Comparison of ENCODE assay signal across 28 cellular contexts in the genomic region with DNA sequence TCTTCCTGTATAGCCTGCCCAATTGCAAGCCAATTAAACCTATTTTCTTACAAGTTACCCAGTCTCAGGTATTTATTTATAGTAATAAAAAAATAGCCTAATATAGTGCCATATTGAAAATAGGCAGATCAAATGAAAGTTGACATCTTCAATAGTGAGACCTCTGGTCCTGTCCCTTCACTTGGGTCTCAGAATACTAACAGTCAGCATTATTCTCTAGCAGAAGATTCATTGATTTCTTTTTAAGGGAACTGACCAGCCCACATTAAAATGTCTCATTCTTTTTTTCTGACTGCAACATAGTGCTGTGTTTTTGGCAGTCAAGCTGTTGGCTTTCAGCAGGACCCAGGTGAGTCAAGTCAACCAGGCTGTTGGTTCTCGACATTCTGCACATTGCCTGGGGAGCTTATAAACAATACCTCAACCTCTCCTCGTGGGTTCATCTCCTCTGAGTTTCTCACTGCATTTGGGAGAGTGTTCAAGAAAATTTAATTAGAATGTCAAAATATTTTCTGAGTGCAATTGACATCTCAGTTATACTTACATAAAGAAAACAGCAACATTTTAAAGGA.
DNase-seq lines count a peak whose midpoint lies in the region; ATAC-seq, FAIRE-seq and TF ChIP-seq lines count a peak whose summit lies in the region.
"Had no signal": no experiment of that assay in that cellular context is flagged by ENCODE, and none has a peak within 500 bp of the region (broad histone marks: within the 10 kb centered on the region; RNA-seq: fewer than 3 reads in every experiment).

No MANE protein-coding gene starts in this region.

- no peak for FAIRE-seq in HepG2 (lab: Jason Lieb, UNC)
- FAIRE-seq in K562 (lab: Jason Lieb, UNC) = no peak
- FAIRE-seq: G401.6, GM12891, GM19239 had no signal

- 0% methylated on average over 2 of the region's 2 CpGs for WGBS in HepG2 (ENCODE audit: low lambda C conversion rate)
- WGBS in right lobe of liver (ENCODE audit: insufficient coverage, low coverage, low lambda C conversion rate, missing lambda C conversion rate) = 58% methylated on average over 2 of the region's 2 CpGs
- no CpG with 5 or more reads among the region's 2 CpGs for WGBS in H9 (ENCODE audit: extremely low coverage, insufficient read length, low lambda C conversion rate)
- WGBS in K562 (ENCODE audit: insufficient coverage, low coverage, missing lambda C conversion rate) = 0% methylated on average over 2 of the region's 2 CpGs
- WGBS in esophagus muscularis mucosa = 44% methylated on average over 2 of the region's 2 CpGs

- H3K4me3 Mint-ChIP-seq in H9 = no peak overlapping the region
- H3K4me3 Mint-ChIP-seq: CD14-positive monocyte; CD4-positive, alpha-beta memory T cell; CD4-positive, CD25-positive, alpha-beta regulatory T cell; CD8-positive, alpha-beta memory T cell had no signal

- H3K4me1 Mint-ChIP-seq in H9 = no peaks in the 10 kb centered on the region
- H3K4me1 Mint-ChIP-seq: CD14-positive monocyte; CD4-positive, alpha-beta memory T cell; CD4-positive, CD25-positive, alpha-beta regulatory T cell; CD8-positive, alpha-beta memory T cell had no signal

- no peak overlapping the region for H4K8ac ChIP-seq in H9 (replicated peaks; ENCODE audit: insufficient read length, low read depth, low read length)

- no peak for TF ChIP-seq CTCF in HepG2 (CRISPR knock-in tag; IDR thresholded peaks at IDR 0.05)
- TF ChIP-seq CTCF in right lobe of liver (IDR thresholded peaks at IDR 0.05) = no peak
- no peak for TF ChIP-seq CTCF in H9 (conservative IDR thresholded peaks at IDR 0.05)
- no peak for TF ChIP-seq CTCF in K562 (IDR thresholded peaks at IDR 0.05 in 2 of 3, conservative IDR thresholded peaks at IDR 0.05 in 1 of 3; ENCODE audit: insufficient read depth in 2 of 3, low read depth in 1 of 3, low read length in 3 of 3)
- no peak for TF ChIP-seq CTCF in esophagus muscularis mucosa (IDR thresholded peaks at IDR 0.05)
- TF ChIP-seq CTCF in right atrium auricular region (IDR thresholded peaks at IDR 0.05) = no peak

- BruUV-seq in HepG2 (replicated peaks; lab: Mats Ljungman, UMichigan) (no TSS peak), K562 (replicated peaks; lab: Mats Ljungman, UMichigan) (no TSS peak)

- TF ChIP-seq RAD21 in HepG2 (CRISPR knock-in tag; IDR thresholded peaks at IDR 0.05) = no peak
- TF ChIP-seq RAD21 in K562 (CRISPR knock-in tag; conservative IDR thresholded peaks at IDR 0.05 in 1 of 2, IDR thresholded peaks at IDR 0.05 in 1 of 2) = no peak

- no peak overlapping the region for H4K91ac ChIP-seq in H9 (ENCODE audit: insufficient read length, low read depth, low read length)

- TF ChIP-seq EP300 in HepG2 (IDR thresholded peaks at IDR 0.05; ENCODE audit: low read depth in 2 of 2, low read length in 2 of 2) (no peak), HepG2 (CRISPR knock-in tag; IDR thresholded peaks at IDR 0.05; ENCODE audit: borderline replicate concordance) (no peak), K562 (IDR thresholded peaks at IDR 0.05; ENCODE audit: low read length) (no peak), esophagus muscularis mucosa (IDR thresholded peaks at IDR 0.05) (no peak)

- H3K56ac ChIP-seq in H9 (ENCODE audit: insufficient read length, low read depth, low read length) = no peak overlapping the region

- no peaks in the 10 kb centered on the region for H3K27me3 Mint-ChIP-seq in H9 (ENCODE audit: low read depth)
- H3K27me3 Mint-ChIP-seq: CD4-positive, alpha-beta memory T cell; CD4-positive, CD25-positive, alpha-beta regulatory T cell had no signal

- no peaks in the 10 kb centered on the region for H3K36me3 Mint-ChIP-seq in H9 (ENCODE audit: insufficient read depth in 1 of 3, low read depth in 3 of 3)
- H3K36me3 Mint-ChIP-seq: CD14-positive monocyte; CD4-positive, alpha-beta memory T cell; CD4-positive, CD25-positive, alpha-beta regulatory T cell had no signal

- intact Hi-C loops in HepG2 (cut with micrococcal nuclease; ENCODE audit: unreplicated experiment) = no loop called here
- intact Hi-C loops in right lobe of liver (cut with DNase I) = no loop called here
- intact Hi-C loops in K562 (cut with micrococcal nuclease) = no loop called here
- intact Hi-C loops in esophagus muscularis mucosa (cut with DNase I) = no loop called here

- no peak overlapping the region for H2BK15ac ChIP-seq in H9 (ENCODE audit: low read depth, low read length)

- H2AK5ac ChIP-seq in H9 (ENCODE audit: insufficient read length, low read length) = no peak overlapping the region

- H3K79me1 ChIP-seq in H9 (ENCODE audit: insufficient read depth, low read depth, low read length, poor library complexity, severe bottlenecking) = no peaks in the 10 kb centered on the region

- no peak overlapping the region for H3K27ac Mint-ChIP-seq in H9
- H3K27ac Mint-ChIP-seq: CD14-positive monocyte; CD4-positive, alpha-beta memory T cell; CD4-positive, CD25-positive, alpha-beta regulatory T cell had no signal

- DNase-seq in HepG2 (ENCODE audit: low spot score) = no peak
- no peak for DNase-seq in right lobe of liver
- DNase-seq in H9 = no peak
- DNase-seq in K562 (ENCODE audit: extremely low read depth in 1 of 4, low spot score in 3 of 4) = no peak
- peak; percentile 50 for DNase-seq in esophagus muscularis mucosa (ENCODE audit: extremely low spot score)
- no peak for DNase-seq in right atrium auricular region (ENCODE audit: low spot score)
- DNase-seq in mucosa of gallbladder (ENCODE audit: low spot score) = no peak
- no peak for DNase-seq in NCI-H1694 treated with DMSO at 0.1 percent for 48 hours (lab: John Stamatoyannopoulos, UW)
- DNase-seq: ACHN; BE2C; C1 segment of cervical spinal cord; CD4-positive, alpha-beta memory T cell; CD4-positive, CD25-positive, alpha-beta regulatory T cell; CD8-positive, alpha-beta memory T cell; COR-L47; DMS 273 treated with DMSO at 0.1 percent for 48 hours; DMS153; DMS53; DMS79; DND-41; EL; GF-D8 had no signal

- no peak overlapping the region for H3K9ac ChIP-seq in HepG2 (ENCODE audit: insufficient read depth, low read depth, low read length)
- no peak overlapping the region for H3K9ac ChIP-seq in H9 (ENCODE audit: extremely low read depth, insufficient read length, low read length)
- no peak overlapping the region for H3K9ac ChIP-seq in K562 (ENCODE audit: insufficient read depth in 1 of 2, low read depth in 2 of 2, low read length in 2 of 2)
- H3K9ac ChIP-seq: BLaER1 had no signal

- H3K23ac ChIP-seq in H9 (ENCODE audit: insufficient read length, low read depth, low read length) = no peak overlapping the region

- no peak overlapping the region for H2BK12ac ChIP-seq in H9 (ENCODE audit: insufficient read length, low read depth, low read length)

- H3K4me2 ChIP-seq in HepG2 (ENCODE audit: low read depth, low read length) (no peak overlapping the region), H9 (ENCODE audit: insufficient read depth, insufficient read length, low read length) (no peak overlapping the region), K562 (ENCODE audit: insufficient read depth, low read length) (no peak overlapping the region)
- H3K4me2 ChIP-seq: BLaER1 had no signal

- no peak overlapping the region for H2BK5ac ChIP-seq in H9 (ENCODE audit: insufficient read length, low read length)

- in situ Hi-C loops in HepG2 (cut with HindIII; ENCODE audit: extremely low pct_ligation_motif_present, low pct_unique_long_range_greater_than_20kb) (no loop called here), K562 (cut with MboI) (no loop called here)

- ATAC-seq in HepG2 = no peak
- ATAC-seq in right lobe of liver = no peak
- no peak for ATAC-seq in K562

- H2BK20ac ChIP-seq in H9 (ENCODE audit: low read depth, low read length, poor library complexity, severe bottlenecking) = peak overlapping the region; percentile 1

- no peak overlapping the region for H2BK120ac ChIP-seq in H9 (ENCODE audit: low read depth, low read length, poor library complexity, severe bottlenecking)

- H4K20me1 ChIP-seq in HepG2 (ENCODE audit: insufficient read depth, low read length) = no peaks in the 10 kb centered on the region
- no peaks in the 10 kb centered on the region for H4K20me1 ChIP-seq in H9 (ENCODE audit: control insufficient read depth, insufficient read depth, insufficient read length)
- no peaks in the 10 kb centered on the region for H4K20me1 ChIP-seq in K562 (replicated peaks; ENCODE audit: control insufficient read depth, insufficient read depth, low read length)
- H4K20me1 ChIP-seq: BLaER1 had no signal

- H2AFZ ChIP-seq in HepG2 (ENCODE audit: low read length) (no peak overlapping the region), H9 (ENCODE audit: low read length) (no peak overlapping the region), K562 (ENCODE audit: low read depth, low read length) (no peak overlapping the region)

- H3K9me1 ChIP-seq in K562 (ENCODE audit: control insufficient read depth, insufficient read depth, low read length) = no peaks in the 10 kb centered on the region

- H3K4me1 ChIP-seq in HepG2 (ENCODE audit: insufficient read depth, low read length) = no peaks in the 10 kb centered on the region
- H3K4me1 ChIP-seq in right lobe of liver = no peaks in the 10 kb centered on the region
- H3K4me1 ChIP-seq in H9 (ENCODE audit: insufficient read depth, low read length) = no peaks in the 10 kb centered on the region
- H3K4me1 ChIP-seq in K562 (replicated peaks in 1 of 2; ENCODE audit: control insufficient read depth in 2 of 2, insufficient read depth in 2 of 2, low read length in 2 of 2) = no peaks in the 10 kb centered on the region
- H3K4me1 ChIP-seq in esophagus muscularis mucosa = no peaks in the 10 kb centered on the region
- H3K4me1 ChIP-seq in right atrium auricular region = no peaks in the 10 kb centered on the region
- H3K4me1 ChIP-seq: BE2C had no signal

- H3K27ac ChIP-seq in HepG2 (ENCODE audit: extremely low read length, insufficient read depth, low read length) (no peak overlapping the region), right lobe of liver (no peak overlapping the region), H9 (ENCODE audit: insufficient read length, low read depth, low read length) (no peak overlapping the region), K562 (ENCODE audit: extremely low read depth, low read depth, low read length) (no peak overlapping the region), esophagus muscularis mucosa (replicated peaks in 1 of 4) (no peak overlapping the region), right atrium auricular region (no peak overlapping the region)
- H3K27ac ChIP-seq: 22Rv1, BLaER1 had no signal

- CTCF ChIA-PET in HepG2 (lab: Yijun Ruan, JAX; ENCODE audit: low intra/inter-chr PET ratio, low total read pairs) = no interaction called here
- CTCF ChIA-PET in K562 (lab: Yijun Ruan, JAX; ENCODE audit: low intra/inter-chr PET ratio) = no interaction called here

- H3K27me3 ChIP-seq in HepG2 (ENCODE audit: control insufficient read depth in 1 of 2, insufficient read depth in 2 of 2, low read length in 2 of 2) = no peaks in the 10 kb centered on the region
- H3K27me3 ChIP-seq in right lobe of liver = no peaks in the 10 kb centered on the region
- no peaks in the 10 kb centered on the region for H3K27me3 ChIP-seq in H9 (ENCODE audit: insufficient read depth, low read length)
- H3K27me3 ChIP-seq in K562 (ENCODE audit: control insufficient read depth in 2 of 2, insufficient read depth in 2 of 2, low read length in 2 of 2) = no peaks in the 10 kb centered on the region
- H3K27me3 ChIP-seq in esophagus muscularis mucosa = no peaks in the 10 kb centered on the region
- H3K27me3 ChIP-seq in right atrium auricular region = no peaks in the 10 kb centered on the region
- H3K27me3 ChIP-seq: BE2C, BLaER1 had no signal

- H3K18ac ChIP-seq in H9 (ENCODE audit: insufficient read length, low read depth, low read length) = no peak overlapping the region

- POLR2A ChIA-PET in HepG2 (lab: Yijun Ruan, JAX) (no interaction called here), K562 (lab: Yijun Ruan, JAX) (no interaction called here)

- H3K36me3 ChIP-seq in HepG2 (replicated peaks in 1 of 2; ENCODE audit: control insufficient read depth in 1 of 2, insufficient read depth in 2 of 2, low read length in 2 of 2) (no peaks in the 10 kb centered on the region), right lobe of liver (no peaks in the 10 kb centered on the region), K562 (ENCODE audit: control insufficient read depth, insufficient read depth, low read length) (no peaks in the 10 kb centered on the region), esophagus muscularis mucosa (no peaks in the 10 kb centered on the region), right atrium auricular region (no peaks in the 10 kb centered on the region)
- H3K36me3 ChIP-seq: BE2C, BLaER1 had no signal

- H3T11ph ChIP-seq in H9 (ENCODE audit: low read length) = no peak overlapping the region

- no peak overlapping the region for H3K14ac ChIP-seq in H9 (ENCODE audit: insufficient read depth, low read length)

- no peak overlapping the region for H3K4ac ChIP-seq in H9 (ENCODE audit: low read depth, low read length)

- H3K23me2 ChIP-seq in H9 (ENCODE audit: insufficient read length, low read depth, low read length, poor library complexity, severe bottlenecking) = no peaks in the 10 kb centered on the region

- TF ChIP-seq POLR2A in HepG2 (IDR thresholded peaks at IDR 0.05; ENCODE audit: insufficient read depth in 1 of 2, low read depth in 2 of 2, low read length in 2 of 2) = no peak
- TF ChIP-seq POLR2A in right lobe of liver (IDR thresholded peaks at IDR 0.05) = no peak
- TF ChIP-seq POLR2A in K562 (conservative IDR thresholded peaks at IDR 0.05) = no peak
- TF ChIP-seq POLR2A in esophagus muscularis mucosa (IDR thresholded peaks at IDR 0.05; ENCODE audit: low read depth) = no peak

- no peak overlapping the region for H3K4me3 ChIP-seq in HepG2 (replicated peaks in 1 of 3; ENCODE audit: insufficient read depth in 1 of 3, low read depth in 2 of 3, low read length in 3 of 3)
- H3K4me3 ChIP-seq in right lobe of liver = no peak overlapping the region
- no peak overlapping the region for H3K4me3 ChIP-seq in K562
- H3K4me3 ChIP-seq in esophagus muscularis mucosa = no peak overlapping the region
- no peak overlapping the region for H3K4me3 ChIP-seq in right atrium auricular region
- H3K4me3 ChIP-seq: BLaER1 had no signal

- no peaks in the 10 kb centered on the region for H3K9me3 Mint-ChIP-seq in H9

- no peak overlapping the region for H4K5ac ChIP-seq in H9 (ENCODE audit: insufficient read length, low read depth, low read length)

- H3K79me2 ChIP-seq in HepG2 (ENCODE audit: insufficient read depth, low read length) = no peaks in the 10 kb centered on the region
- no peaks in the 10 kb centered on the region for H3K79me2 ChIP-seq in H9 (ENCODE audit: insufficient read depth, low read length)
- no peaks in the 10 kb centered on the region for H3K79me2 ChIP-seq in K562 (ENCODE audit: control insufficient read depth, insufficient read depth, low read length)

- H3K9me3 ChIP-seq in HepG2 (ENCODE audit: low read length) (no peaks in the 10 kb centered on the region), right lobe of liver (no peaks in the 10 kb centered on the region), H9 (ENCODE audit: control insufficient read depth, low read depth, low read length) (no peaks in the 10 kb centered on the region), K562 (replicated peaks; ENCODE audit: control insufficient read depth, insufficient read depth, low read depth, low read length) (no peaks in the 10 kb centered on the region), esophagus muscularis mucosa (no peaks in the 10 kb centered on the region), right atrium auricular region (no peaks in the 10 kb centered on the region)
- H3K9me3 ChIP-seq: BE2C had no signal

Comparison
In these comparisons a context has a peak if more than half of its experiments do, and no peak if none do; other contexts are left out.
1. Of the 241 proteins assayed by ChIP-seq in both HepG2 and K562: peak only in HepG2: MAFF and MAFK; only in K562: none; in both: none; in neither: 239.